ENCODE assay signal across 15 cellular contexts in the genomic region with DNA sequence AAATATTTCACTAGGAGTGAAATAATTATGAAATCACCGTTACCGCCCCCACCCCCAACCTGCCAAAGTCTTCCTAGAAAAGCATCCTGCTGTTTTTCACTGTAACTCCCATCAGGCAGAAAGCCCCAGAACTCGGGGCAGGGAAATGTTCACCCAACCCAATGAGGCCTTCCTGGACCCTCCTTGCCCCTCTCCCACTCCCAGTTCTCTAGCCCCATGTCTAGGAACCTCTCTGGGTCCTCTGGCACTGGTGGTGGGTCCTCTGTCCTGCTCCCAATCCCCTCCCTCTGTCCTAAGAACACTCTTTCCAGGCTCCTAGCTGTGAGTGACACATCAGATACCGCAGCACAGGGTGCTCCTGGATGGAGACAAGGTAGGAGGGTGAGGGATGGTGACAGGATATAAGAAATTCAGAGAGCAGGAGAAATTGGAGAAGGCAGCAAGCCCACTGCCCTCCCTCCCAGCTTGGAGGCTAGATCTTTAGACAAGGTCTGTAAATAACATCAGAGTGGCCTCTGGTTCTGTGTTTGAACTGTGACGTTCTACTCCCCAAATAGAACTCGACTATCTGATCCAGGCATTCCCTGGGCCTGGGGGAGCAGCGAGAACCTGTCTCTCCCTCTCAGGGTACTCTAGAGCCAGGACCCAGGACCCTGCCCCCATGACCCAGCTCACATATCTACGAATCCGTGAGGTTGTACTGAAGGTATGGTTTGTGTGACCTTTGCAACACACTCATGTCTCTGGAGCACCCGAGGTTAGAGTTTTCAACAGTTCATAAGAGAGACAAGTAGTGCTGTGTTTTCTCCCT. TPM values are rescaled to one million over a fixed set of nuclear protein-coding genes. Genes with fewer than 3 reads are reported as not detected.
DNase-seq lines count a peak whose midpoint lies in the region; ATAC-seq and TF ChIP-seq lines count a peak whose summit lies in the region.
"Had no signal": no experiment of that assay in that cellular context is flagged by ENCODE, and none has a peak within 500 bp of the region (broad histone marks: within the 10 kb centered on the region; RNA-seq: fewer than 3 reads in every experiment).

No MANE protein-coding gene starts in this region.

- no peaks in the 10 kb centered on the region for H3K9me3 Mint-ChIP-seq in stimulated activated naive CD8-positive, alpha-beta T cell treated with anti-CD3 and anti-CD28 coated beads, Interleukin-15, Interleukin-2, amounts not matched to agents 100 ng/mL and 50 ng/mL, for 24 hours
- no peaks in the 10 kb centered on the region for H3K9me3 Mint-ChIP-seq in stimulated activated naive CD8-positive, alpha-beta T cell treated with anti-CD3 and anti-CD28 coated beads, Interleukin-15, amount 100 ng/mL, for 72 hours
- no peaks in the 10 kb centered on the region for H3K9me3 Mint-ChIP-seq in neural progenitor cell
- H3K9me3 Mint-ChIP-seq: activated CD4-positive, alpha-beta memory T cell treated with anti-CD3 and anti-CD28 coated beads for 36 hours had no signal

- TF ChIP-seq EP300 in SK-N-SH (IDR thresholded peaks at IDR 0.05; ENCODE audit: borderline replicate concordance in 1 of 2, low read depth in 1 of 2, low read length in 1 of 2), result no peak

- intact Hi-C loops in esophagus squamous epithelium (cut with DNase I) (no loop called here), vagina (cut with DNase I) (no loop called here)

- H3K9ac ChIP-seq in neural progenitor cell, result no peak overlapping the region
- H3K9ac ChIP-seq in SK-N-SH, result no peak overlapping the region

- H3K27ac Mint-ChIP-seq in stimulated activated naive CD8-positive, alpha-beta T cell treated with anti-CD3 and anti-CD28 coated beads, Interleukin-15, Interleukin-2, amounts not matched to agents 100 ng/mL and 50 ng/mL, for 24 hours, result peak overlapping the region; percentile 53
- H3K27ac Mint-ChIP-seq in stimulated activated naive CD8-positive, alpha-beta T cell treated with anti-CD3 and anti-CD28 coated beads, Interleukin-15, amount 100 ng/mL, for 72 hours, result no peak overlapping the region
- H3K27ac Mint-ChIP-seq in neural progenitor cell, result peak overlapping the region; percentile 90
- H3K27ac Mint-ChIP-seq: activated CD4-positive, alpha-beta memory T cell treated with anti-CD3 and anti-CD28 coated beads for 36 hours had no signal

- CTCF ChIA-PET in SK-N-SH (lab: Yijun Ruan, JAX), result interaction anchor here (1.6 to 31.2 kb wide), 5 partner anchors 10 to 206 kb away, joined by 3 to 817 read pairs (median 43); a partner anchor contains a TSS

- H3K4me2 ChIP-seq in neural progenitor cell (no peak overlapping the region), SK-N-SH (no peak overlapping the region)
- H3K4me2 ChIP-seq: smooth muscle cell had no signal

- H4K20me1 ChIP-seq in neural progenitor cell (ENCODE audit: low read depth), result no peaks in the 10 kb centered on the region
- H4K20me1 ChIP-seq in SK-N-SH (ENCODE audit: insufficient read depth), result no peaks in the 10 kb centered on the region

- POLR2A ChIA-PET in SK-N-SH (lab: Yijun Ruan, JAX), result no interaction called here

- no peak overlapping the region for H3K4me3 Mint-ChIP-seq in stimulated activated naive CD8-positive, alpha-beta T cell treated with anti-CD3 and anti-CD28 coated beads, Interleukin-15, Interleukin-2, amounts not matched to agents 100 ng/mL and 50 ng/mL, for 24 hours
- H3K4me3 Mint-ChIP-seq in stimulated activated naive CD8-positive, alpha-beta T cell treated with anti-CD3 and anti-CD28 coated beads, Interleukin-15, amount 100 ng/mL, for 72 hours, result no peak overlapping the region
- no peak overlapping the region for H3K4me3 Mint-ChIP-seq in neural progenitor cell
- H3K4me3 Mint-ChIP-seq: activated CD4-positive, alpha-beta memory T cell treated with anti-CD3 and anti-CD28 coated beads for 36 hours had no signal

- 73 to 80% methylated on average over 8 to 9 of the region's 10 CpGs for WGBS in esophagus squamous epithelium, 2 donors
- 79% methylated on average over 9 of the region's 10 CpGs for WGBS in SK-N-SH (ENCODE audit: low lambda C conversion rate)

- TF ChIP-seq POLR2A in esophagus squamous epithelium (IDR thresholded peaks at IDR 0.05) (no peak), vagina (IDR thresholded peaks at IDR 0.05) (no peak)

- H3K27me3 ChIP-seq in esophagus squamous epithelium, result no peaks in the 10 kb centered on the region
- H3K27me3 ChIP-seq in neural progenitor cell, result no peaks in the 10 kb centered on the region
- H3K27me3 ChIP-seq in vagina, result no peaks in the 10 kb centered on the region
- 0 out of 2 replicates have a peak, but pooled peaks cover 4% of the 10 kb centered on the region for H3K27me3 ChIP-seq in SK-N-SH (ENCODE audit: insufficient read depth)
- H3K27me3 ChIP-seq: BE2C had no signal

- TF ChIP-seq RAD21 in SK-N-SH (IDR thresholded peaks at IDR 0.05; ENCODE audit: low read length), result no peak

- H3K4me3 ChIP-seq in esophagus squamous epithelium, result no peak overlapping the region
- H3K4me3 ChIP-seq in neural progenitor cell, result no peak overlapping the region
- no peak overlapping the region for H3K4me3 ChIP-seq in vagina
- no peak overlapping the region for H3K4me3 ChIP-seq in SK-N-SH (ENCODE audit: low read depth in 2 of 2, low read length in 1 of 2)
- H3K4me3 ChIP-seq: smooth muscle cell had no signal

- no peak for DNase-seq in stimulated activated naive CD8-positive, alpha-beta T cell treated with anti-CD3 and anti-CD28 coated beads, Interleukin-15, amount 100 ng/mL, for 72 hours
- DNase-seq in esophagus squamous epithelium (lab: John Stamatoyannopoulos, UW), result no peak
- DNase-seq in neural progenitor cell (ENCODE audit: low spot score), result no peak
- no peak for DNase-seq in vagina (ENCODE audit: extremely low spot score in 2 of 2)
- no peak for DNase-seq in SK-N-SH
- DNase-seq in NCI-H1436 (lab: John Stamatoyannopoulos, UW), result no peak
- DNase-seq: activated CD4-positive, alpha-beta memory T cell treated with anti-CD3 and anti-CD28 coated beads for 36 hours; dermis blood vessel endothelial cell; foreskin melanocyte; NCI-H1105 treated with DMSO at 0.1 percent for 48 hours had no signal

- H3K9me3 ChIP-seq in esophagus squamous epithelium (no peaks in the 10 kb centered on the region), neural progenitor cell (ENCODE audit: low read depth) (no peaks in the 10 kb centered on the region), vagina (no peaks in the 10 kb centered on the region), SK-N-SH (no peaks in the 10 kb centered on the region)
- H3K9me3 ChIP-seq: BE2C had no signal

- H2AFZ ChIP-seq in neural progenitor cell (replicated peaks) (no peak overlapping the region), SK-N-SH (ENCODE audit: low read depth) (no peak overlapping the region)

- TF ChIP-seq CTCF in esophagus squamous epithelium (IDR thresholded peaks at IDR 0.05), result no peak
- TF ChIP-seq CTCF in neural progenitor cell (IDR thresholded peaks at IDR 0.05), result no peak
- no peak for TF ChIP-seq CTCF in vagina (IDR thresholded peaks at IDR 0.05)
- TF ChIP-seq CTCF in SK-N-SH (IDR thresholded peaks at IDR 0.05), result no peak

- peaks cover 36 to 82% (median 56%) of the 10 kb centered on the region in 3 donors for H3K4me1 ChIP-seq in esophagus squamous epithelium
- H3K4me1 ChIP-seq in neural progenitor cell, result peaks cover 32% of the 10 kb centered on the region
- peaks cover 59% of the 10 kb centered on the region for H3K4me1 ChIP-seq in vagina
- H3K4me1 ChIP-seq in SK-N-SH (ENCODE audit: control insufficient read depth in 1 of 2, insufficient read depth in 2 of 2, low read depth in 1 of 2, low read length in 1 of 2), result peaks cover 0 to 31% of the 10 kb centered on the region in 2 experiments; a peak in 2 of 4 replicates

- H3K36me3 ChIP-seq in esophagus squamous epithelium (no peaks in the 10 kb centered on the region), neural progenitor cell (no peaks in the 10 kb centered on the region), vagina (no peaks in the 10 kb centered on the region), SK-N-SH (replicated peaks in 1 of 2; ENCODE audit: control insufficient read depth in 1 of 2, insufficient read depth in 2 of 2, low read length in 1 of 2) (no peaks in the 10 kb centered on the region)
- H3K36me3 ChIP-seq: BE2C had no signal

- H3K36me3 Mint-ChIP-seq in stimulated activated naive CD8-positive, alpha-beta T cell treated with anti-CD3 and anti-CD28 coated beads, Interleukin-15, Interleukin-2, amounts not matched to agents 100 ng/mL and 50 ng/mL, for 24 hours (ENCODE audit: low read depth), result no peaks in the 10 kb centered on the region
- no peaks in the 10 kb centered on the region for H3K36me3 Mint-ChIP-seq in neural progenitor cell
- H3K36me3 Mint-ChIP-seq: activated CD4-positive, alpha-beta memory T cell treated with anti-CD3 and anti-CD28 coated beads for 36 hours had no signal

- H3K27me3 Mint-ChIP-seq in stimulated activated naive CD8-positive, alpha-beta T cell treated with anti-CD3 and anti-CD28 coated beads, Interleukin-15, Interleukin-2, amounts not matched to agents 100 ng/mL and 50 ng/mL, for 24 hours, result no peaks in the 10 kb centered on the region
- H3K27me3 Mint-ChIP-seq in stimulated activated naive CD8-positive, alpha-beta T cell treated with anti-CD3 and anti-CD28 coated beads, Interleukin-15, amount 100 ng/mL, for 72 hours, result no peaks in the 10 kb centered on the region
- H3K27me3 Mint-ChIP-seq in neural progenitor cell (ENCODE audit: insufficient read depth, low read depth), result peaks cover 10% of the 10 kb centered on the region
- H3K27me3 Mint-ChIP-seq: activated CD4-positive, alpha-beta memory T cell treated with anti-CD3 and anti-CD28 coated beads for 36 hours had no signal

- no peak for ATAC-seq in stimulated activated naive CD8-positive, alpha-beta T cell treated with anti-CD3 and anti-CD28 coated beads, Interleukin-15, amount 100 ng/mL, for 72 hours
- no peak for ATAC-seq in GM18870 (IDR thresholded peaks at IDR 0.05; ENCODE audit: unreplicated experiment)

- H3K79me2 ChIP-seq in neural progenitor cell (ENCODE audit: low read depth) (no peaks in the 10 kb centered on the region), SK-N-SH (ENCODE audit: insufficient read depth) (no peaks in the 10 kb centered on the region)

- H3K4me1 Mint-ChIP-seq in stimulated activated naive CD8-positive, alpha-beta T cell treated with anti-CD3 and anti-CD28 coated beads, Interleukin-15, Interleukin-2, amounts not matched to agents 100 ng/mL and 50 ng/mL, for 24 hours (ENCODE audit: low read depth), result peaks cover 57% of the 10 kb centered on the region
- H3K4me1 Mint-ChIP-seq in stimulated activated naive CD8-positive, alpha-beta T cell treated with anti-CD3 and anti-CD28 coated beads, Interleukin-15, amount 100 ng/mL, for 72 hours, result peaks cover 69% of the 10 kb centered on the region
- H3K4me1 Mint-ChIP-seq in neural progenitor cell, result peaks cover 51% of the 10 kb centered on the region

- H3F3A ChIP-seq in neural progenitor cell (ENCODE audit: low read depth), result peaks cover 12% of the 10 kb centered on the region
- no peaks in the 10 kb centered on the region for H3F3A ChIP-seq in SK-N-SH (replicated peaks; ENCODE audit: insufficient read depth)

- H3K27ac ChIP-seq in esophagus squamous epithelium (peak overlapping the region; percentile 11 to 94 (median 82)), neural progenitor cell (no peak overlapping the region), vagina (peak overlapping the region; percentile 93), SK-N-SH (ENCODE audit: low read depth in 2 of 2, low read length in 1 of 2) (no peak overlapping the region)

- H3K9me2 ChIP-seq in SK-N-SH, result no peaks in the 10 kb centered on the region

RNA-seq across cellular contexts. Expression of a gene that starts 23.3 kb away (rescaled TPM):
- 10 to 100 TPM; 29.7 to 46.2 (median 41.3) TPM for total RNA-seq in esophagus squamous epithelium
- total RNA-seq in neural progenitor cell (ENCODE audit: low replicate concordance), result 26.5 and 47.6 TPM in 2 replicates
- total RNA-seq in vagina, result 191 TPM
- polyA plus RNA-seq in SK-N-SH (2012; rRNA removed), result 26.2 and 33.5 TPM in 2 replicates
- 19.1 and 24.9 TPM in 2 replicates for polyA plus RNA-seq in SK-N-SH (2012; cell fraction: cytosol; rRNA removed)
- polyA plus RNA-seq in SK-N-SH (2012; cell fraction: nucleus; rRNA removed), result 13.7 and 24.3 TPM in 2 replicates

RNA-seq across cellular contexts. Expression of a gene that starts 52.6 kb away (rescaled TPM):
- total RNA-seq in esophagus squamous epithelium, result under 1 TPM in 1 of 4 donors, not detected in 3; 1.00 TPM
- total RNA-seq in neural progenitor cell (ENCODE audit: low replicate concordance), result 0.03 and 0.11 TPM in 2 replicates
- total RNA-seq in vagina, result not detected
- polyA plus RNA-seq in SK-N-SH (2012; rRNA removed), result not detected in 2 replicates
- polyA plus RNA-seq in SK-N-SH (2012; cell fraction: cytosol; rRNA removed), result not detected in 2 replicates
- polyA plus RNA-seq in SK-N-SH (2012; cell fraction: nucleus; rRNA removed), result 0.01 TPM in 2 replicates
- total RNA-seq: H4, smooth muscle cell had no signal
- polyA plus RNA-seq: smooth muscle cell had no signal

Comparison
In these comparisons a context has a peak if more than half of its experiments do, and no peak if none do; other contexts are left out.
1. H3K27ac Mint-ChIP-seq: peak in stimulated activated naive CD8-positive, alpha-beta T cell treated with anti-CD3 and anti-CD28 coated beads, Interleukin-15, Interleukin-2, amounts not matched to agents 100 ng/mL and 50 ng/mL, for 24 hours (single experiment) and neural progenitor cell (single experiment); none in stimulated activated naive CD8-positive, alpha-beta T cell treated with anti-CD3 and anti-CD28 coated beads, Interleukin-15, amount 100 ng/mL, for 72 hours (0 of 2).
2. H3K27ac ChIP-seq: peak in esophagus squamous epithelium (4 of 4) and vagina (single experiment); none in neural progenitor cell (single experiment) and SK-N-SH (0 of 2).